Comparison of ENCODE assay signal across 10 cellular contexts in genomic region chr12:4991801-4992200, GRCh38. TPM values are rescaled to one million over a fixed set of nuclear protein-coding genes. Genes with fewer than 3 reads are reported as not detected.
"Had no signal": no experiment of that assay in that cellular context is flagged by ENCODE, and none has a peak within 500 bp of the region (broad histone marks: within the 10 kb centered on the region; RNA-seq: fewer than 3 reads in every experiment).

No MANE protein-coding gene starts in this region.

- H3K4me1 Mint-ChIP-seq: IgD-negative memory B cell had no signal

- H3K36me3 ChIP-seq: HAP-1 had no signal

- H3K9me3 ChIP-seq: HAP-1 had no signal

- FAIRE-seq: HepG2 had no signal

- H2AFZ ChIP-seq: GM23248 had no signal

- ATAC-seq: HCT116, HepG2 had no signal

- H3K36me3 Mint-ChIP-seq: IgD-negative memory B cell had no signal

- H3K4me3 ChIP-seq: GM23248, HAP-1 had no signal

- H3K27ac Mint-ChIP-seq: HFFc6, IgD-negative memory B cell had no signal

- H3K4me3 Mint-ChIP-seq: HFFc6, IgD-negative memory B cell had no signal

- H3K9me3 Mint-ChIP-seq: HFFc6, IgD-negative memory B cell had no signal

- DNase-seq: GM23248, H7, HFFc6, KBM-7 had no signal

- H3K9ac ChIP-seq: GM23248 had no signal

- H3K27ac ChIP-seq: GM23248, HL-60 had no signal

RNA-seq across cellular contexts. Expression of gene KCNA5, which starts 51.9 kb away (rescaled TPM):
- total RNA-seq: GM23248, HepG2, HFFc6, HT1080 had no signal
- polyA plus RNA-seq: GM23248, HepG2, IgD-negative memory B cell had no signal
